Comparison of ENCODE assay signal across 20 cellular contexts in the genomic region with DNA sequence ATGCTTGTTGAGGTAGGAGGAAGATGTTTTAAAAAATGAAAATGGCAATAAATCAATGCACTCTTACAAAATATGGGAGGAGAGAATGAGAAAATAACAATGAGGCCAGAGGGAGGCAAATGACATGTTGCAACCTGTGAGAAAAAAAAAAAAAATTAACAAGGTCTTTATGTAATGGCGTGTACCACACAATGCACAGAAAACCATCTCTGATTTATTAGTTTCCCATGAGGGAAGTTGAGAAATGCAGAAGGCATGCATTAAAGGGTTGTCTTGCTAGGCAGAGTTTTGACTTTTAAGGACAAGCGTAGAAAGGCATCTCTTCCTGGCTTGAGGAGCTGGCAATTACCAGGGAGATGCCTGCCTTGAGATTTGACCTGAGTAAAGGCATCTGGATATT.
DNase-seq lines count a peak whose midpoint lies in the region; TF ChIP-seq lines count a peak whose summit lies in the region.
"Had no signal": no experiment of that assay in that cellular context is flagged by ENCODE, and none has a peak within 500 bp of the region (broad histone marks: within the 10 kb centered on the region; RNA-seq: fewer than 3 reads in every experiment).

No MANE protein-coding gene starts in this region.

- CTCF ChIA-PET in MCF 10A (lab: Yijun Ruan, JAX): no interaction called here
- CTCF ChIA-PET in mammary epithelial cell (lab: Charles Lee; ENCODE audit: low non-redundant PET): no interaction called here

- TF ChIP-seq EP300 in stomach (IDR thresholded peaks at IDR 0.05): no peak

- no peaks in the 10 kb centered on the region for H3K9me3 ChIP-seq in breast epithelium
- no peaks in the 10 kb centered on the region for H3K9me3 ChIP-seq in mammary epithelial cell (replicated peaks; ENCODE audit: insufficient read depth, low read length)
- no peaks in the 10 kb centered on the region for H3K9me3 ChIP-seq in stomach
- H3K9me3 ChIP-seq in tibial artery: no peaks in the 10 kb centered on the region
- H3K9me3 ChIP-seq: BLaER1, SK-N-SH had no signal

- no TSS peak for BruUV-seq in MCF 10A (replicated peaks; lab: Mats Ljungman, UMichigan)
- no TSS peak for BruUV-seq in mammary epithelial cell (replicated peaks; lab: Mats Ljungman, UMichigan)

- no peak overlapping the region for H3K27ac Mint-ChIP-seq in MCF 10A (ENCODE audit: low read depth, unreplicated experiment)
- H3K27ac Mint-ChIP-seq: CD8-positive, alpha-beta T cell had no signal

- H4K20me1 ChIP-seq in mammary epithelial cell (ENCODE audit: insufficient read depth, low read length): no peaks in the 10 kb centered on the region
- H4K20me1 ChIP-seq: BLaER1 had no signal

- H3K79me2 ChIP-seq in mammary epithelial cell (ENCODE audit: insufficient read depth, low read length): no peaks in the 10 kb centered on the region

- TF ChIP-seq POLR2A in breast epithelium (IDR thresholded peaks at IDR 0.05): no peak
- TF ChIP-seq POLR2A in stomach (IDR thresholded peaks at IDR 0.05): no peak

- no peaks in the 10 kb centered on the region for H3K36me3 Mint-ChIP-seq in MCF 10A (ENCODE audit: insufficient read depth, unreplicated experiment)
- H3K36me3 Mint-ChIP-seq: CD8-positive, alpha-beta T cell had no signal

- H3K27ac ChIP-seq in breast epithelium: no peak overlapping the region
- no peak overlapping the region for H3K27ac ChIP-seq in mammary epithelial cell (ENCODE audit: insufficient read depth, low read depth, low read length)
- no peak overlapping the region for H3K27ac ChIP-seq in stomach
- no peak overlapping the region for H3K27ac ChIP-seq in dorsolateral prefrontal cortex
- H3K27ac ChIP-seq in tibial artery: no peak overlapping the region
- H3K27ac ChIP-seq: BLaER1 had no signal

- H3K36me3 ChIP-seq in breast epithelium (no peaks in the 10 kb centered on the region), mammary epithelial cell (ENCODE audit: insufficient read depth, low read length) (no peaks in the 10 kb centered on the region), stomach (no peaks in the 10 kb centered on the region), tibial artery (no peaks in the 10 kb centered on the region)
- H3K36me3 ChIP-seq: BLaER1 had no signal

- dilution Hi-C loops in mammary epithelial cell (cut with HindIII; ENCODE audit: low sequenced_read_pairs): no loop called here

- H3K4me1 ChIP-seq in breast epithelium: no peaks in the 10 kb centered on the region
- peaks cover 12% of the 10 kb centered on the region for H3K4me1 ChIP-seq in mammary epithelial cell (ENCODE audit: insufficient read depth, low read length)
- no peaks in the 10 kb centered on the region for H3K4me1 ChIP-seq in stomach
- H3K4me1 ChIP-seq in tibial artery: no peaks in the 10 kb centered on the region

- H3K4me2 ChIP-seq in mammary epithelial cell (ENCODE audit: insufficient read depth, low read depth, low read length): peak overlapping the region; percentile 45
- H3K4me2 ChIP-seq: BLaER1, SK-N-SH had no signal

- H3K4me3 ChIP-seq in breast epithelium (no peak overlapping the region), mammary epithelial cell (replicated peaks in 1 of 3; ENCODE audit: insufficient read depth in 1 of 3, low read depth in 2 of 3, low read length in 3 of 3) (no peak overlapping the region), fibroblast of villous mesenchyme (ENCODE audit: low read depth, low read length) (no peak overlapping the region), stomach (no peak overlapping the region), dorsolateral prefrontal cortex (no peak overlapping the region), tibial artery (no peak overlapping the region)
- H3K4me3 ChIP-seq: BLaER1, K562 had no signal

- intact Hi-C loops in MCF 10A (cut with micrococcal nuclease): loop anchor here (5.0 kb wide), 1 partner anchor 582 kb away; no protein-coding TSS in a partner anchor
- intact Hi-C loops in breast epithelium (cut with DNase I; ENCODE audit: low total_unique reads): no loop called here
- intact Hi-C loops in mammary epithelial cell (cut with micrococcal nuclease): loop anchor here (5.0 kb wide), 1 partner anchor 582 kb away; no protein-coding TSS in a partner anchor
- intact Hi-C loops in stomach (cut with DNase I; ENCODE audit: low total_unique reads): no loop called here
- intact Hi-C loops in dorsolateral prefrontal cortex (cut with DNase I): no loop called here
- intact Hi-C loops in tibial artery (cut with DNase I; ENCODE audit: low total_unique reads): no loop called here

- H3K4me3 Mint-ChIP-seq in MCF 10A (ENCODE audit: unreplicated experiment): no peak overlapping the region
- H3K4me3 Mint-ChIP-seq: CD8-positive, alpha-beta T cell had no signal

- 18% methylated on average over 2 of the region's 2 CpGs for WGBS in mammary epithelial cell (ENCODE audit: low coverage, missing lambda C conversion rate)
- WGBS in stomach, 5 donors: 92 to 99% (median 98%) methylated on average over 2 of the region's 2 CpGs

- H3K9me3 Mint-ChIP-seq in MCF 10A (ENCODE audit: unreplicated experiment): no peaks in the 10 kb centered on the region
- H3K9me3 Mint-ChIP-seq: CD8-positive, alpha-beta T cell had no signal

- in situ Hi-C loops in mammary epithelial cell (cut with MboI; ENCODE audit: low sequenced_read_pairs in 2 of 2): no loop called here

- peaks cover 6% of the 10 kb centered on the region for H3K4me1 Mint-ChIP-seq in MCF 10A (ENCODE audit: insufficient read depth, unreplicated experiment)

- peak overlapping the region; percentile 42 for H2AFZ ChIP-seq in mammary epithelial cell (ENCODE audit: low read depth, low read length)

- TF ChIP-seq CTCF in MCF 10A (IDR thresholded peaks at IDR 0.05; ENCODE audit: unreplicated experiment) (no peak), breast epithelium (IDR thresholded peaks at IDR 0.05) (no peak), mammary epithelial cell (conservative IDR thresholded peaks at IDR 0.05 in 1 of 2, IDR thresholded peaks at IDR 0.05 in 1 of 2; ENCODE audit: extremely low read depth in 1 of 2, insufficient read depth in 1 of 2, low read depth in 1 of 2, low read length in 2 of 2) (no peak), fibroblast of villous mesenchyme (IDR thresholded peaks at IDR 0.05; ENCODE audit: insufficient read depth, low read depth, low read length) (no peak), stomach (IDR thresholded peaks at IDR 0.05) (no peak), dorsolateral prefrontal cortex (IDR thresholded peaks at IDR 0.05 in 54 of 56, conservative IDR thresholded peaks at IDR 0.05 in 2 of 56; ENCODE audit: low read depth in 1 of 56, partially characterized antibody in 56 of 56) (no peak), tibial artery (IDR thresholded peaks at IDR 0.05) (no peak)

- H3K27me3 Mint-ChIP-seq in MCF 10A (ENCODE audit: insufficient read depth, unreplicated experiment): no peaks in the 10 kb centered on the region

- DNase-seq in MCF 10A (ENCODE audit: unreplicated experiment): peak; percentile 45
- DNase-seq in breast epithelium (ENCODE audit: low spot score in 2 of 2): no peak
- DNase-seq in mammary epithelial cell: peak; percentile 62
- DNase-seq in fibroblast of villous mesenchyme (ENCODE audit: low read depth): peak; percentile 2
- no peak for DNase-seq in stomach
- DNase-seq in dorsolateral prefrontal cortex: no peak
- DNase-seq in mesenteric fat pad (ENCODE audit: low spot score): no peak
- DNase-seq in tibial artery: no peak
- DNase-seq: CD8-positive, alpha-beta T cell; DMS79; HCEC 1CT; NCI-H1048; NCI-H1436 treated with DMSO at 0.1 percent for 48 hours; NCI-H2029 treated with DMSO at 0.1 percent for 48 hours; NCI-H446; NCI-H748 treated with DMSO at 0.1 percent for 48 hours; SHP77; SK-N-SH had no signal

- no peak overlapping the region for H3K9ac ChIP-seq in mammary epithelial cell (ENCODE audit: insufficient read depth, low read length)
- H3K9ac ChIP-seq: BLaER1, SK-N-SH had no signal

- H3K27me3 ChIP-seq in breast epithelium (no peaks in the 10 kb centered on the region), mammary epithelial cell (ENCODE audit: insufficient read depth, low read length) (no peaks in the 10 kb centered on the region), stomach (peaks cover 0 to 4% (median 1%) of the 10 kb centered on the region in 3 donors), dorsolateral prefrontal cortex (no peaks in the 10 kb centered on the region), tibial artery (no peaks in the 10 kb centered on the region)
- H3K27me3 ChIP-seq: BLaER1 had no signal

- POLR2A ChIA-PET in MCF 10A (lab: Yijun Ruan, JAX): interaction anchor here (0.6 kb wide), 1 partner anchor 800 kb away, joined by 3 read pairs; no protein-coding TSS in a partner anchor

Comparison
In these comparisons a context has a peak if more than half of its experiments do, and no peak if none do; other contexts are left out.
1. DNase-seq: peak in MCF 10A (single experiment), mammary epithelial cell (single experiment) and fibroblast of villous mesenchyme (single experiment); none in breast epithelium (0 of 2), stomach (single experiment), dorsolateral prefrontal cortex (0 of 10), mesenteric fat pad (single experiment) and tibial artery (0 of 2).
2. intact Hi-C loops: an anchor here in MCF 10A (5.0 kb wide) and mammary epithelial cell (5.0 kb wide); none called in breast epithelium, stomach, dorsolateral prefrontal cortex and tibial artery.